In the genomic region with DNA sequence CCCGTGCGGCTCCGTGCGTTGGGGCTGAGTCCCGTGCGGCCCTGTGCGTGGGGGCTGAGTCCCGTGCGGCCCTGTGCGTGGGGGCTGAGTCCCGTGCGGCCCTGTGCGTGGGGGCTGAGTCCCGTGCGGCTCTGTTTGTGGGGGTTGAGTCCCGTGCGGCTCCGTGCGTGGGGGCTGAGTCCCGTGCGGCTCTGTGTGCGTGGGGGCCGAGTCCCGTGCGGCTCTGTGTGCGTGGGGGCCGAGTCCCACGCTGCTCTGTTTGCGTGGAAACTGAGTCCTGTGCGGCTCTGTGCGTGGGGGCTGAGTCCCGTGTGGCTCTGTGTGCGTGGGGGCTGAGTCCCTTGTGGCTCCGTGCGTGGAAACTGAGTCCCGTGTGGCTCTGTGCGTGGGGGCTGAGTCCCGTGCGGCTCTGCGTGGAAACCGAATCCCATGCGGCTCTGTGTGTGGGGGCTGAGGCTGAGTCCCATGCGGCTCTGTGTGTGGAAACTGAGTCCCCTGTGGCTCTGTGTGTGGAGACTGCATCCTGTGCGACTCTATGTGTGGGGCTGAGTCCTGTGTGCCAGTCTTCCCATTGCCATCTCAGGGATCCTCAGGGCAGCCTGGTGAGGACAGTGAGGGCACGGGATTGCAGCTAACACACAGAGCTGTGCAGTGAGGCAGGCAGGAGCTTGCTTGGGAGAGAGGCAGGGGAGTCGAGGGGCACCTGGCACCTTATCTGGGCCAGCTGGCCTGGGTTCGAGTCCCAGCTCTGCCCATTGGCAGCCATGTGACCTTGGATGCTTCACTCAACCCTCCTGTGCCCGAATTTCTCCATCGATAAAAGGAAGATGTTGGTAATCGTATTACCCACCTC, we compare ENCODE assay signal across 14 cellular contexts.
"Had no signal": no experiment of that assay in that cellular context is flagged by ENCODE, and none has a peak within 500 bp of the region (broad histone marks: within the 10 kb centered on the region; RNA-seq: fewer than 3 reads in every experiment).

No MANE protein-coding gene starts in this region.

- H3K27me3 ChIP-seq: colonic mucosa had no signal

- H3K9me3 Mint-ChIP-seq: activated CD8-positive, alpha-beta T cell treated with anti-CD3 and anti-CD28 coated beads for 36 hours; activated naive CD8-positive, alpha-beta T cell treated with anti-CD3 and anti-CD28 coated beads for 36 hours; naive B cell; stimulated activated naive B cell treated with anti-CD40 and anti-IgM and Interleukin-4, amounts not matched to agents 10 μg/mL and 1 μg/mL and 100 μg/mL, for 72 hours; T-helper 2 cell treated with Interferon-gamma antibody and Interleukin-4, amounts not matched to agents 5 μg/mL and 100 μg/mL, for 36 hours had no signal

- H3K9me3 ChIP-seq: colonic mucosa had no signal

- H3K27ac Mint-ChIP-seq: activated CD8-positive, alpha-beta T cell treated with anti-CD3 and anti-CD28 coated beads for 36 hours; activated naive CD8-positive, alpha-beta T cell treated with anti-CD3 and anti-CD28 coated beads for 36 hours; naive B cell; stimulated activated naive B cell treated with anti-CD40 and anti-IgM and Interleukin-4, amounts not matched to agents 10 μg/mL and 1 μg/mL and 100 μg/mL, for 72 hours; T-helper 2 cell treated with Interferon-gamma antibody and Interleukin-4, amounts not matched to agents 5 μg/mL and 100 μg/mL, for 36 hours had no signal

- ATAC-seq: activated CD8-positive, alpha-beta T cell treated with anti-CD3 and anti-CD28 coated beads for 36 hours; stimulated activated naive B cell treated with anti-CD40 and anti-IgM and Interleukin-4, amounts not matched to agents 10 μg/mL and 1 μg/mL and 100 μg/mL, for 72 hours had no signal

- H3K27me3 Mint-ChIP-seq: activated CD8-positive, alpha-beta T cell treated with anti-CD3 and anti-CD28 coated beads for 36 hours; activated naive CD8-positive, alpha-beta T cell treated with anti-CD3 and anti-CD28 coated beads for 36 hours had no signal

- H3K27ac ChIP-seq: colonic mucosa had no signal

- DNase-seq: activated CD4-positive, alpha-beta T cell treated with anti-CD3 and anti-CD28 coated beads for 1 hour; activated CD8-positive, alpha-beta T cell treated with anti-CD3 and anti-CD28 coated beads for 36 hours; activated gamma-delta T cell treated with Interleukin-2 at 50 U/mL for 16 hours; activated naive CD8-positive, alpha-beta T cell treated with anti-CD3 and anti-CD28 coated beads for 36 hours; aorta; colonic mucosa; effector memory CD4-positive, alpha-beta T cell; kidney glomerular epithelial cell; midbrain; naive B cell; stimulated activated naive B cell treated with anti-CD40 and anti-IgM and Interleukin-4, amounts not matched to agents 10 μg/mL and 1 μg/mL and 100 μg/mL, for 72 hours; trophoblast cell had no signal

- H3K36me3 ChIP-seq: colonic mucosa had no signal

- H3K4me1 ChIP-seq: colonic mucosa had no signal

- H3K4me3 Mint-ChIP-seq: activated CD8-positive, alpha-beta T cell treated with anti-CD3 and anti-CD28 coated beads for 36 hours; activated naive CD8-positive, alpha-beta T cell treated with anti-CD3 and anti-CD28 coated beads for 36 hours; naive B cell; stimulated activated naive B cell treated with anti-CD40 and anti-IgM and Interleukin-4, amounts not matched to agents 10 μg/mL and 1 μg/mL and 100 μg/mL, for 72 hours; T-helper 2 cell treated with Interferon-gamma antibody and Interleukin-4, amounts not matched to agents 5 μg/mL and 100 μg/mL, for 36 hours had no signal

- H3K4me3 ChIP-seq: colonic mucosa, smooth muscle cell had no signal
